Comparison of ENCODE assay signal across 20 cellular contexts in genomic region chrX:9759340-9759739, GRCh38. TPM values are rescaled to one million over a fixed set of nuclear protein-coding genes. Genes with fewer than 3 reads are reported as not detected.
"Had no signal": no experiment of that assay in that cellular context is flagged by ENCODE, and none has a peak within 500 bp of the region (broad histone marks: within the 10 kb centered on the region; RNA-seq: fewer than 3 reads in every experiment).

No MANE protein-coding gene starts in this region.

- DNase-seq: cortex of kidney; foreskin fibroblast; gastrocnemius medialis; head of caudate nucleus; natural killer cell; occipital lobe; ovary; psoas muscle; right cardiac atrium; stimulated activated CD4-positive, alpha-beta T cell treated with anti-CD3 and anti-CD28 coated beads, Interleukin-1b, Interleukin-23, amount 100 ng/mL, for 48 hours; stimulated activated CD4-positive, alpha-beta T cell treated with anti-CD3 and anti-CD28 coated beads, Interleukin-4, amount 100 ng/mL, for 1 hour; stimulated activated CD8-positive, alpha-beta memory T cell treated with anti-CD3 and anti-CD28 coated beads, Interleukin-4, amount 100 ng/mL, for 48 hours; stimulated activated naive CD4-positive, alpha-beta T cell treated with Interleukin-2 at 50 U/mL for 16 hours; stomach; thyroid gland had no signal

- H3K4me3 ChIP-seq: gastrocnemius medialis, lung, ovary, psoas muscle, skin epidermis, stomach, thyroid gland had no signal

- H3K4me1 ChIP-seq: gastrocnemius medialis, psoas muscle, stomach, thyroid gland had no signal

- H3K27ac ChIP-seq: gastrocnemius medialis, ovary, psoas muscle, skin epidermis, stomach, thyroid gland had no signal

- H3K27me3 ChIP-seq: ovary, thyroid gland had no signal

- H3K9me3 ChIP-seq: gastrocnemius medialis, ovary, thyroid gland had no signal

- H3K36me3 ChIP-seq: gastrocnemius medialis, ovary, stomach, thyroid gland had no signal

- FAIRE-seq: keratinocyte had no signal

- ATAC-seq: gastrocnemius medialis, natural killer cell, psoas muscle, right cardiac atrium had no signal

RNA-seq across cellular contexts. Expression of gene GPR143, which starts 6.3 kb away (rescaled TPM):
- total RNA-seq: gastrocnemius medialis, mononuclear cell, natural killer cell, psoas muscle, subcutaneous adipose tissue had no signal

RNA-seq across cellular contexts. Expression of gene SHROOM2, which starts 26.9 kb away (rescaled TPM):
- total RNA-seq: natural killer cell had no signal
